In the genomic region with DNA sequence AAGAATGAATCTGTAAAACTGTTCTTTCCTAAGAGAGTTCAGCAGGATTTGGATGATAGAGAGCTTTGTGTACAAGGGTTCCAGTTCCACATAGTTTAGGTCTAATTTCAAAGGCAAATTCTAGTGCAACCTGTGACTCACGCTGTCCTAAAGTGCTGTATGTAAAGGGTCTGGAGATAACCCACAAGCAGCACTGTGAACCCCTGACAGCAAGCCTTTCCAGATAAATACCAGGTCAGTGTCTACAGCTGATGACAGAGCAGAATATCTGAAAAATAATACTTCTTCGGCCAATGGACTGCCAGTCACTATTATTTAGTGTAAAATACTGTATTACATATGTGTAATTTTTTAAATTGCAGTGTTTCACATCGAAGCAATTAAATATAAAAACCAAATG, we compare ENCODE assay signal across 7 cellular contexts. TPM values are rescaled to one million over a fixed set of nuclear protein-coding genes. Genes with fewer than 3 reads are reported as not detected.
"Had no signal": no experiment of that assay in that cellular context is flagged by ENCODE, and none has a peak within 500 bp of the region (broad histone marks: within the 10 kb centered on the region; RNA-seq: fewer than 3 reads in every experiment).

No MANE protein-coding gene starts in this region.

RNA-seq across cellular contexts. Expression of a gene that starts 58.1 kb away (rescaled TPM):
- total RNA-seq: naive thymus-derived CD8-positive, alpha-beta T cell; pulmonary artery endothelial cell; sciatic nerve; subcutaneous adipose tissue; tibial nerve had no signal
- polyA plus RNA-seq: keratinocyte; naive thymus-derived CD8-positive, alpha-beta T cell; neural cell had no signal
